Comparison of ENCODE assay signal across 24 cellular contexts in the genomic region with DNA sequence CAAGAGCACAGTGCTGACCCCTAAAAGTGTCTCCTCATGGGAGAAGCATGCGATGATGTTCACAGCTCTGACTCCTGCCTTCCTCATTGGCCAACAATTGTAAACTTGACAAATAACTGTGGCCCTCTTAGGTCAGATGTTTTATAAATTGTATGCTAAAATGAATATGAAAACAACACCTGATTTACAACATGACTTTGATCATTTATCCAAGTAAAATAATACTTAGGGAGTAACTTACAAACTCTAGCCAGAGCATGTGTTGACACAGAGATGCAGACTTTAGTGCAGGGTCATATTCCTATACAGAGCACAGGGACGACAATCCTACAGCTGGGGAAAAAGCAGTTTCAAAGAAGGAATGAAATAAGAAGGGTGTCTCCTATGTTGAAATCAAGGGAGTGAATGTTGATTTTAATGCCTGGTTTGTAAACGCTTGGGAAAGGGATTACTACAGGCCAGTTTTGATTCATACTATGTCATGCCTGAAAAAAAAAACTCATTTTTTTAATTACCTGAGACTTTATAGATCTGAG.
"Had no signal": no experiment of that assay in that cellular context is flagged by ENCODE, and none has a peak within 500 bp of the region (broad histone marks: within the 10 kb centered on the region; RNA-seq: fewer than 3 reads in every experiment).

No MANE protein-coding gene starts in this region.

- H3K9ac ChIP-seq: neural progenitor cell had no signal

- H3K9me3 ChIP-seq: mucosa of descending colon, prostate gland, sigmoid colon, spleen, testis, tibial artery had no signal

- H3K27ac ChIP-seq: dorsolateral prefrontal cortex, epithelial cell of prostate, neural progenitor cell, prostate gland, sigmoid colon, spleen, testis, tibial artery had no signal

- H3K36me3 ChIP-seq: neural progenitor cell, prostate gland, sigmoid colon, spleen, tibial artery had no signal

- H3K4me3 ChIP-seq: dorsolateral prefrontal cortex, lung, mucosa of descending colon, neural progenitor cell, prostate gland, sigmoid colon, spleen, testis, tibial artery had no signal

- H3K27me3 ChIP-seq: dorsolateral prefrontal cortex, neural progenitor cell, sigmoid colon, spleen, testis, tibial artery had no signal

- FAIRE-seq: colon, frontal cortex, keratinocyte had no signal

- H2AFZ ChIP-seq: neural progenitor cell had no signal

- H3K4me2 ChIP-seq: neural progenitor cell had no signal

- H3K4me1 ChIP-seq: neural progenitor cell, prostate gland, sigmoid colon, spleen, testis, tibial artery had no signal

- ATAC-seq: esophagus mucosa; left lobe of liver; mucosa of descending colon; right cardiac atrium; stimulated activated memory B cell treated with anti-CD40 and anti-IgM and Interleukin-4, amounts not matched to agents 10 μg/mL and 1 μg/mL and 100 μg/mL, for 72 hours; stimulated activated naive CD8-positive, alpha-beta T cell treated with anti-CD3 and anti-CD28 coated beads, Interleukin-15, Interleukin-2, amounts not matched to agents 100 U/mL and 50 U/mL, for 24 hours had no signal

- DNase-seq: dorsolateral prefrontal cortex; effector CD4-positive, alpha-beta T cell; hypothalamus; mucosa of descending colon; naive B cell; nucleus accumbens; sigmoid colon; stimulated activated CD4-positive, alpha-beta T cell treated with anti-CD3 and anti-CD28 coated beads, Interleukin-4, amount 100 ng/mL, for 4 hours; stimulated activated naive CD8-positive, alpha-beta T cell treated with anti-CD3 and anti-CD28 coated beads, Interleukin-15, Interleukin-2, amounts not matched to agents 100 U/mL and 50 U/mL, for 24 hours; substantia nigra; testis; tibial artery had no signal
